ENCODE assay signal across 3 cellular contexts in the genomic region with DNA sequence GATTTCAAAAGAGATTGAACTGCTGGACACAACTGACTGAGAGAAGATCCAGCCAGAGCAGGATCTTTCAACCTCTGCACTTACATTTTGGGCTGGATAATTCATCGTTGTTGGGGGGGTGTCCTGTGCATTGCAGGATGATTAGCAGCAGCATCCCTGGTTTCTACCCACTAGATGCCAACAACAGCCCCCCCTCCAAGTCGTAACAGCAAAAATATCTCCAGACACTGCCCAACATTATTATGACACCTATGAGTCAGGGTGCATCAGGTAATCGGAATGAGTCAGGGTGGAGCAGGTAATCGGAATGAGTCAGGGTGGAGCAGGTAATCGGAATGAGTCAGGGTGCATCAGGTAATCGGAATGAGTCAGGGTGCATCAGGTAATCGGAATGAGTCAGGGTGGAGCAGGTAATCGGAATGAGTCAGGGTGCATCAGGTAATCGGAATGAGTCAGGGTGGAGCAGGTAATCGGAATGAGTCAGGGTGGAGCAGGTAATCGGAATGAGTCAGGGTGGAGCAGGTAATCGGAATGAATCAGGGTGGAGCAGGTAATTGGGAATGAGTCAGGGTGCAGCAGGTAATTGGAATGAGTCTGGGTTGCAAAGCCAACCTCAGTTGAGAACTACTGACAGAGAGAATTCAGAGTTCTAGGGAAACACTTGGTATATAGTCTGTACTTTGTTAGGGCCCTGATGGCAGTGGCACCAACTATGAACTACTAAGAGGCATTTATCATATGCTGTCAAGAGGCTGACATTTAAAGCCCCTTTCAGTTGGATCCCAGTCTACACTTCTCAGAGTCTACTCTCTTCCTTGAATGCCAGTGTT. TPM values are rescaled to one million over a fixed set of nuclear protein-coding genes. Genes with fewer than 3 reads are reported as not detected.
"Had no signal": no experiment of that assay in that cellular context is flagged by ENCODE, and none has a peak within 500 bp of the region (broad histone marks: within the 10 kb centered on the region; RNA-seq: fewer than 3 reads in every experiment).

No MANE protein-coding gene starts in this region.

RNA-seq across cellular contexts. Expression of a gene that starts 33.5 kb away (rescaled TPM):
- total RNA-seq: kidney epithelial cell; natural killer cell treated with Interleukin-12 subunit alpha and Interleukin-12 subunit beta and Interleukin-15 and Interleukin-18, amount 100 ng/mL, for 72 hours had no signal
- polyA plus RNA-seq: hepatocyte had no signal
